Comparison of ENCODE assay signal across 18 cellular contexts in genomic region chr9:128714586-128715435, GRCh38. TPM values are rescaled to one million over a fixed set of nuclear protein-coding genes. Genes with fewer than 3 reads are reported as not detected.
DNase-seq lines count a peak whose midpoint lies in the region; TF ChIP-seq lines count a peak whose summit lies in the region.
"Had no signal": no experiment of that assay in that cellular context is flagged by ENCODE, and none has a peak within 500 bp of the region (broad histone marks: within the 10 kb centered on the region; RNA-seq: fewer than 3 reads in every experiment).

No MANE protein-coding gene starts in this region.

- in situ Hi-C loops in GM23248 (cut with MboI) = no loop called here

- no peaks in the 10 kb centered on the region for H3K36me3 Mint-ChIP-seq in activated naive CD4-positive, alpha-beta T cell treated with anti-CD3 and anti-CD28 coated beads, Interleukin-2, amount 50 U/mL, for 24 hours
- peaks cover 34% of the 10 kb centered on the region for H3K36me3 Mint-ChIP-seq in endodermal cell (ENCODE audit: low read depth)

- H3K4me1 ChIP-seq in endodermal cell (ENCODE audit: control insufficient read depth, insufficient read depth, low read length) (no peaks in the 10 kb centered on the region), sigmoid colon (no peaks in the 10 kb centered on the region), breast epithelium (no peaks in the 10 kb centered on the region), GM23248 (ENCODE audit: insufficient read depth) (no peaks in the 10 kb centered on the region)

- peak overlapping the region; percentile 46 for H3K27ac Mint-ChIP-seq in activated naive CD4-positive, alpha-beta T cell treated with anti-CD3 and anti-CD28 coated beads, Interleukin-2, amount 50 U/mL, for 24 hours
- H3K27ac Mint-ChIP-seq in endodermal cell = peak overlapping the region; percentile 64

- no peak for DNase-seq in activated naive CD4-positive, alpha-beta T cell treated with anti-CD3 and anti-CD28 coated beads, Interleukin-2, amount 50 U/mL, for 16 hours
- peak; percentile 18 for DNase-seq in D341Med (ENCODE audit: low spot score)
- peak; percentile 39 for DNase-seq in endodermal cell
- DNase-seq in sigmoid colon = peak; percentile 48
- no peak for DNase-seq in NCI-H1694 treated with DMSO at 0.1 percent for 48 hours (lab: John Stamatoyannopoulos, UW)
- DNase-seq in breast epithelium (ENCODE audit: low spot score in 2 of 2) = no peak
- DNase-seq in GM23248 = no peak
- DNase-seq: 8988T, COR-L47, DMS79, NCI-H1092 treated with DMSO at 0.1 percent for 48 hours, NCI-H187, NCI-H82, SHP77 treated with DMSO at 0.1 percent for 48 hours had no signal

- H3K4me3 Mint-ChIP-seq in activated naive CD4-positive, alpha-beta T cell treated with anti-CD3 and anti-CD28 coated beads, Interleukin-2, amount 50 U/mL, for 24 hours = no peak overlapping the region
- no peak overlapping the region for H3K4me3 Mint-ChIP-seq in endodermal cell

- H3K9me2 ChIP-seq in GM23248 (ENCODE audit: insufficient read depth) = no peaks in the 10 kb centered on the region

- H3K9me3 Mint-ChIP-seq in activated naive CD4-positive, alpha-beta T cell treated with anti-CD3 and anti-CD28 coated beads, Interleukin-2, amount 50 U/mL, for 24 hours = no peaks in the 10 kb centered on the region
- no peaks in the 10 kb centered on the region for H3K9me3 Mint-ChIP-seq in endodermal cell

- 87 to 100% methylated on average over 5 to 23 of the region's 24 CpGs for WGBS in endodermal cell (ENCODE audit: insufficient coverage in 1 of 2, insufficient read length in 1 of 2), 2 experiments
- WGBS in sigmoid colon, 2 donors = 91 to 92% methylated on average over 24 of the region's 24 CpGs
- 88 to 90% methylated on average over 23 to 24 of the region's 24 CpGs for WGBS in GM23248 (ENCODE audit: low coverage in 1 of 2, low lambda C conversion rate in 2 of 2, missing lambda C conversion rate in 2 of 2), 2 experiments

- H3K9me3 ChIP-seq in endodermal cell (ENCODE audit: control insufficient read depth, low read length) (no peaks in the 10 kb centered on the region), sigmoid colon (no peaks in the 10 kb centered on the region), breast epithelium (no peaks in the 10 kb centered on the region), GM23248 (ENCODE audit: low read depth) (no peaks in the 10 kb centered on the region)

- H3K4me1 Mint-ChIP-seq in activated naive CD4-positive, alpha-beta T cell treated with anti-CD3 and anti-CD28 coated beads, Interleukin-2, amount 50 U/mL, for 24 hours = no peaks in the 10 kb centered on the region
- no peaks in the 10 kb centered on the region for H3K4me1 Mint-ChIP-seq in endodermal cell

- no peak overlapping the region for H3K4me2 ChIP-seq in GM23248 (ENCODE audit: unreplicated experiment)
- H3K4me2 ChIP-seq: KMS-11 had no signal

- H3K27me3 ChIP-seq in endodermal cell (ENCODE audit: control insufficient read depth, insufficient read depth, low read length, poor library complexity, severe bottlenecking) (no peaks in the 10 kb centered on the region), sigmoid colon (no peaks in the 10 kb centered on the region), breast epithelium (no peaks in the 10 kb centered on the region), GM23248 (replicated peaks; ENCODE audit: insufficient read depth) (no peaks in the 10 kb centered on the region)

- H3K27ac ChIP-seq in endodermal cell (ENCODE audit: low read depth, low read length) (no peak overlapping the region), sigmoid colon (no peak overlapping the region), breast epithelium (no peak overlapping the region), GM23248 (no peak overlapping the region)
- H3K27ac ChIP-seq: C4-2B, HL-60, KMS-11 had no signal

- intact Hi-C loops in sigmoid colon (cut with DNase I) = no loop called here
- intact Hi-C loops in breast epithelium (cut with DNase I; ENCODE audit: low total_unique reads) = no loop called here

- no peak overlapping the region for H3K9ac ChIP-seq in endodermal cell (ENCODE audit: extremely low read depth, low read length, poor library complexity, severe bottlenecking)
- no peak overlapping the region for H3K9ac ChIP-seq in GM23248
- H3K9ac ChIP-seq: KMS-11 had no signal

- H4K20me1 ChIP-seq in GM23248 (ENCODE audit: insufficient read depth) = no peaks in the 10 kb centered on the region

- H3K36me3 ChIP-seq in endodermal cell (ENCODE audit: control insufficient read depth, insufficient read depth, low read length) (peaks cover 16% of the 10 kb centered on the region), sigmoid colon (no peaks in the 10 kb centered on the region), breast epithelium (no peaks in the 10 kb centered on the region), GM23248 (ENCODE audit: low read depth) (no peaks in the 10 kb centered on the region)

- H3K4me3 ChIP-seq in endodermal cell (ENCODE audit: low read length) (no peak overlapping the region), sigmoid colon (no peak overlapping the region), breast epithelium (no peak overlapping the region), GM23248 (no peak overlapping the region)

- TF ChIP-seq POLR2A in sigmoid colon (IDR thresholded peaks at IDR 0.05) (no peak), breast epithelium (IDR thresholded peaks at IDR 0.05) (no peak)

- no peaks in the 10 kb centered on the region for H3K79me2 ChIP-seq in GM23248 (ENCODE audit: insufficient read depth)

- no peak overlapping the region for H2AFZ ChIP-seq in GM23248

- H3K27me3 Mint-ChIP-seq in activated naive CD4-positive, alpha-beta T cell treated with anti-CD3 and anti-CD28 coated beads, Interleukin-2, amount 50 U/mL, for 24 hours = no peaks in the 10 kb centered on the region
- H3K27me3 Mint-ChIP-seq in endodermal cell (ENCODE audit: insufficient read depth) = no peaks in the 10 kb centered on the region

- TF ChIP-seq EP300 in sigmoid colon (IDR thresholded peaks at IDR 0.05) = no peak

- TF ChIP-seq CTCF in endodermal cell (conservative IDR thresholded peaks at IDR 0.05) = no peak
- no peak for TF ChIP-seq CTCF in sigmoid colon (IDR thresholded peaks at IDR 0.05)
- no peak for TF ChIP-seq CTCF in breast epithelium (IDR thresholded peaks at IDR 0.05)

- H3F3A ChIP-seq in GM23248 (ENCODE audit: insufficient read depth) = no peaks in the 10 kb centered on the region

RNA-seq across cellular contexts. Expression of gene ZDHHC12, which starts 9.1 kb away (rescaled TPM):
- total RNA-seq in endodermal cell (10 to 100 TPM; 50.5 to 59.6 TPM), sigmoid colon (10 to 100 TPM; 13.3 to 46.2 (median 15.3) TPM), breast epithelium (10 to 100 TPM; 15.7 to 33.7 (median 30.2) TPM)
- 27.6 TPM for polyA plus RNA-seq in endodermal cell (2013, experiment 1 of 2)
- 26.7 TPM for polyA plus RNA-seq in endodermal cell (2013, experiment 2 of 2)
- polyA plus RNA-seq in sigmoid colon (100 to 1,000 TPM in 1 of 3 donors, 10 to 100 TPM in 2; 72.6 to 123 (median 73.9) TPM), GM23248 (2016; fragmentation: Nextera tagmentation; extraction: Ambion mirVana) (41.6 and 44.0 TPM in 2 replicates)
- total RNA-seq in GM23248 (2014; rRNA removed; shearing (Covaris generic)) = 48.1 and 65.1 TPM in 2 replicates

RNA-seq across cellular contexts. Expression of gene PKN3, which starts 12.5 kb away (rescaled TPM):
- total RNA-seq in endodermal cell (10 to 100 TPM; 26.0 to 27.2 TPM), sigmoid colon (1 to 10 TPM; 1.6 to 5.5 (median 3.1) TPM), breast epithelium (1 to 10 TPM; 2.6 to 8.5 (median 7.0) TPM)
- polyA plus RNA-seq in endodermal cell (2013, experiment 1 of 2) = 17.5 TPM
- polyA plus RNA-seq in endodermal cell (2013, experiment 2 of 2) = 17.8 TPM
- polyA plus RNA-seq in sigmoid colon (1 to 10 TPM; 1.6 to 7.2 (median 1.8) TPM), GM23248 (2016; fragmentation: Nextera tagmentation; extraction: Ambion mirVana) (0.68 and 0.95 TPM in 2 replicates)
- total RNA-seq in GM23248 (2014; rRNA removed; shearing (Covaris generic)) = 0.89 and 2.1 TPM in 2 replicates

RNA-seq across cellular contexts. Expression of gene SET, which starts 25.8 kb away (rescaled TPM):
- 100 to 1,000 TPM; 762 to 795 TPM for total RNA-seq in endodermal cell
- polyA plus RNA-seq in endodermal cell (2013, experiment 1 of 2) = 715 TPM
- polyA plus RNA-seq in endodermal cell (2013, experiment 2 of 2) = 707 TPM
- total RNA-seq in sigmoid colon = 100 to 1,000 TPM; 182 to 195 (median 187) TPM
- 100 to 1,000 TPM in 2 of 3 donors, 10 to 100 TPM in 1; 77.2 to 172 (median 114) TPM for polyA plus RNA-seq in sigmoid colon
- 100 to 1,000 TPM; 142 to 168 (median 158) TPM for total RNA-seq in breast epithelium
- total RNA-seq in GM23248 (2014; rRNA removed; shearing (Covaris generic)) = 263 and 283 TPM in 2 replicates
- polyA plus RNA-seq in GM23248 (2016; fragmentation: Nextera tagmentation; extraction: Ambion mirVana) = 175 and 183 TPM in 2 replicates

RNA-seq across cellular contexts. Expression of gene ZER1, which starts 56.9 kb away (rescaled TPM):
- total RNA-seq in endodermal cell = 10 to 100 TPM; 33.0 to 33.8 TPM
- polyA plus RNA-seq in endodermal cell (2013, experiment 1 of 2) = 23.8 TPM
- polyA plus RNA-seq in endodermal cell (2013, experiment 2 of 2) = 22.5 TPM
- total RNA-seq in sigmoid colon = 10 to 100 TPM; 41.6 to 65.4 (median 51.9) TPM
- 10 to 100 TPM; 30.0 to 37.9 (median 34.8) TPM for polyA plus RNA-seq in sigmoid colon
- 10 to 100 TPM; 31.2 to 42.9 (median 34.1) TPM for total RNA-seq in breast epithelium
- total RNA-seq in GM23248 (2014; rRNA removed; shearing (Covaris generic)) = 28.9 and 61.7 TPM in 2 replicates
- 18.7 and 20.0 TPM in 2 replicates for polyA plus RNA-seq in GM23248 (2016; fragmentation: Nextera tagmentation; extraction: Ambion mirVana)

RNA-seq across cellular contexts. Expression of gene DYNC2I2, which starts 58.2 kb away (rescaled TPM):
- 100 to 1,000 TPM in 1 of 2 donors, 10 to 100 TPM in 1; 87.8 to 119 TPM for total RNA-seq in endodermal cell
- 83.9 TPM for polyA plus RNA-seq in endodermal cell (2013, experiment 1 of 2)
- 77.9 TPM for polyA plus RNA-seq in endodermal cell (2013, experiment 2 of 2)
- total RNA-seq in sigmoid colon = 10 to 100 TPM; 21.6 to 33.0 (median 27.0) TPM
- 10 to 100 TPM; 39.6 to 87.4 (median 43.9) TPM for polyA plus RNA-seq in sigmoid colon
- 10 to 100 TPM; 23.7 to 67.0 (median 54.1) TPM for total RNA-seq in breast epithelium
- total RNA-seq in GM23248 (2014; rRNA removed; shearing (Covaris generic)) = 64.5 and 93.1 TPM in 2 replicates
- polyA plus RNA-seq in GM23248 (2016; fragmentation: Nextera tagmentation; extraction: Ambion mirVana) = 58.8 and 60.8 TPM in 2 replicates

Comparison
In these comparisons a context has a peak if more than half of its experiments do, and no peak if none do; other contexts are left out.
1. DNase-seq: peak in D341Med (single experiment), endodermal cell (single experiment) and sigmoid colon (single experiment); none in activated naive CD4-positive, alpha-beta T cell treated with anti-CD3 and anti-CD28 coated beads, Interleukin-2, amount 50 U/mL, for 16 hours (single experiment), NCI-H1694 treated with DMSO at 0.1 percent for 48 hours (single experiment), breast epithelium (0 of 2) and GM23248 (single experiment).